ENCODE assay signal across 8 cellular contexts in genomic region chr22:41563051-41563711, GRCh38. TPM values are rescaled to one million over a fixed set of nuclear protein-coding genes. Genes with fewer than 3 reads are reported as not detected.
DNase-seq lines count a peak whose midpoint lies in the region; ATAC-seq, FAIRE-seq and TF ChIP-seq lines count a peak whose summit lies in the region.
"Had no signal": no experiment of that assay in that cellular context is flagged by ENCODE, and none has a peak within 500 bp of the region (broad histone marks: within the 10 kb centered on the region; RNA-seq: fewer than 3 reads in every experiment).

No MANE protein-coding gene starts in this region.

- no peak for TF ChIP-seq EP300 in K562 (IDR thresholded peaks at IDR 0.05; ENCODE audit: low read length)

- peak; percentile 87 for FAIRE-seq in K562 (lab: Jason Lieb, UNC)

- no peak overlapping the region for H3K4me3 ChIP-seq in K562
- H3K4me3 ChIP-seq in neural progenitor cell = no peak overlapping the region

- peak overlapping the region; percentile 72 to 94 (median 90) for H3K27ac Mint-ChIP-seq in nephron
- no peak overlapping the region for H3K27ac Mint-ChIP-seq in neural progenitor cell

- ATAC-seq in K562 (peak; percentile 47), HG02623 (IDR thresholded peaks at IDR 0.05; ENCODE audit: unreplicated experiment) (no peak)

- H3K4me1 Mint-ChIP-seq in nephron (peaks cover 48% of the 10 kb centered on the region), neural progenitor cell (peaks cover 50% of the 10 kb centered on the region)

- peak overlapping the region; percentile 62; the same call in 2 of the 3 replicates for H3K27ac ChIP-seq in K562 (ENCODE audit: extremely low read depth, low read depth, low read length)
- H3K27ac ChIP-seq in neural progenitor cell = no peak overlapping the region

- in situ Hi-C loops in K562 (cut with MboI) = no loop called here

- H3K4me3 Mint-ChIP-seq in nephron (peak overlapping the region; percentile 67 to 93 (median 87)), neural progenitor cell (no peak overlapping the region)

- H3K9me3 Mint-ChIP-seq in nephron (no peaks in the 10 kb centered on the region), neural progenitor cell (peaks cover 2% of the 10 kb centered on the region)

- intact Hi-C loops in K562 (cut with micrococcal nuclease) = no loop called here

- H4K20me1 ChIP-seq in K562 (replicated peaks; ENCODE audit: control insufficient read depth, insufficient read depth, low read length) (no peaks in the 10 kb centered on the region), neural progenitor cell (ENCODE audit: low read depth) (no peaks in the 10 kb centered on the region)

- H3K9me3 ChIP-seq in K562 (replicated peaks; ENCODE audit: control insufficient read depth, insufficient read depth, low read depth, low read length) (no peaks in the 10 kb centered on the region), neural progenitor cell (ENCODE audit: low read depth) (no peaks in the 10 kb centered on the region)

- no TSS peak for BruUV-seq in K562 (replicated peaks; lab: Mats Ljungman, UMichigan)

- H3K4me1 ChIP-seq in K562 (replicated peaks in 1 of 2; ENCODE audit: control insufficient read depth in 2 of 2, insufficient read depth in 2 of 2, low read length in 2 of 2) = peaks cover 22 to 50% of the 10 kb centered on the region in 2 experiments; a peak in 4 of 5 replicates
- H3K4me1 ChIP-seq in neural progenitor cell = peaks cover 12% of the 10 kb centered on the region

- H3F3A ChIP-seq in neural progenitor cell (ENCODE audit: low read depth) = no peaks in the 10 kb centered on the region

- CTCF ChIA-PET in K562 (lab: Yijun Ruan, JAX; ENCODE audit: low intra/inter-chr PET ratio) = no interaction called here

- WGBS in K562 (ENCODE audit: insufficient coverage, low coverage, missing lambda C conversion rate) = 14% methylated on average over 10 of the region's 10 CpGs

- H3K36me3 Mint-ChIP-seq in nephron (ENCODE audit: low read depth) (no peaks in the 10 kb centered on the region), neural progenitor cell (no peaks in the 10 kb centered on the region)

- H3K36me3 ChIP-seq in K562 (ENCODE audit: control insufficient read depth, insufficient read depth, low read length) (no peaks in the 10 kb centered on the region), neural progenitor cell (no peaks in the 10 kb centered on the region)

- no peak for TF ChIP-seq CTCF in K562 (IDR thresholded peaks at IDR 0.05 in 2 of 3, conservative IDR thresholded peaks at IDR 0.05 in 1 of 3; ENCODE audit: insufficient read depth in 2 of 3, low read depth in 1 of 3, low read length in 3 of 3)
- no peak for TF ChIP-seq CTCF in nephron (IDR thresholded peaks at IDR 0.05; ENCODE audit: unreplicated experiment in 3 of 3)
- TF ChIP-seq CTCF in neural progenitor cell (IDR thresholded peaks at IDR 0.05) = no peak

- H3K9ac ChIP-seq in K562 (ENCODE audit: insufficient read depth in 1 of 2, low read depth in 2 of 2, low read length in 2 of 2) = peak overlapping the region; percentile 25 to 66; a peak in 2 of 4 replicates
- H3K9ac ChIP-seq in neural progenitor cell = no peak overlapping the region

- H2AFZ ChIP-seq in K562 (ENCODE audit: low read depth, low read length) (peak overlapping the region; percentile 72), neural progenitor cell (replicated peaks) (no peak overlapping the region)

- POLR2A ChIA-PET in K562 (lab: Yijun Ruan, JAX) = interaction anchor here (0.6 to 0.7 kb wide), 2 partner anchors 26 to 590 kb away, joined by 3 read pairs; partner anchors contain the start of gene PMM1

- H3K27me3 Mint-ChIP-seq in nephron (ENCODE audit: low read depth) = no peaks in the 10 kb centered on the region
- H3K27me3 Mint-ChIP-seq in neural progenitor cell (ENCODE audit: insufficient read depth, low read depth) = peaks cover 15% of the 10 kb centered on the region

- TF ChIP-seq POLR2A in K562 (conservative IDR thresholded peaks at IDR 0.05) = no peak

- no peaks in the 10 kb centered on the region for H3K9me1 ChIP-seq in K562 (ENCODE audit: control insufficient read depth, insufficient read depth, low read length)

- no peaks in the 10 kb centered on the region for H3K79me2 ChIP-seq in K562 (ENCODE audit: control insufficient read depth, insufficient read depth, low read length)
- H3K79me2 ChIP-seq in neural progenitor cell (ENCODE audit: low read depth) = no peaks in the 10 kb centered on the region

- peak; percentile 44 for DNase-seq in H4 (ENCODE audit: low spot score)
- DNase-seq in K562 (ENCODE audit: extremely low read depth in 1 of 4, low spot score in 3 of 4) = peak; percentile 55 to 73 (median 58)
- DNase-seq in neural progenitor cell (ENCODE audit: low spot score) = no peak
- no peak for DNase-seq in NOMO-1 treated with dmso at 0.1 percent for 144 hours (lab: John Stamatoyannopoulos, UW; ENCODE audit: unreplicated experiment)
- DNase-seq: effector CD4-positive, alpha-beta T cell; stimulated activated CD4-positive, alpha-beta T cell treated with anti-CD3 and anti-CD28 coated beads, Interleukin-12 subunit alpha, Interleukin-12 subunit beta, amount 100 ng/mL, for 4 hours had no signal

- H3K4me2 ChIP-seq in K562 (ENCODE audit: insufficient read depth, low read length) (peak overlapping the region; percentile 37; the same call in 1 of the 2 replicates), neural progenitor cell (no peak overlapping the region)

- H3K27me3 ChIP-seq in K562 (ENCODE audit: control insufficient read depth in 2 of 2, insufficient read depth in 2 of 2, low read length in 2 of 2) = no peaks in the 10 kb centered on the region
- no peaks in the 10 kb centered on the region for H3K27me3 ChIP-seq in neural progenitor cell

- TF ChIP-seq RAD21 in K562 (CRISPR knock-in tag; conservative IDR thresholded peaks at IDR 0.05 in 1 of 2, IDR thresholded peaks at IDR 0.05 in 1 of 2) = no peak

RNA-seq across cellular contexts. Expression of gene CSDC2, which starts 2.4 kb away (rescaled TPM):
- total RNA-seq in H4 (2014; rRNA removed; shearing (Covaris generic)) = 0.14 TPM in 1 of 2 replicates, not detected in the other
- total RNA-seq in K562 (2011; cell fraction: chromatin; rRNA removed; ENCODE audit: low replicate concordance) = 0.16 TPM in 1 of 2 replicates, not detected in the other
- 0.13 TPM in 1 of 2 replicates, not detected in the other for total RNA-seq in K562 (2011; cell fraction: nucleolus; rRNA removed)
- not detected in 2 replicates for total RNA-seq in K562 (2011; cell fraction: nucleoplasm; rRNA removed)
- not detected in 2 replicates for total RNA-seq in K562 (2014; rRNA removed)
- total RNA-seq in K562 (2014; rRNA removed; fragmentation: Illumina TruSeq; extraction: Trizol) = not detected in 2 replicates
- not detected in 2 replicates for total RNA-seq in K562 (2015; rRNA removed; fragmentation: Illumina TruSeq; extraction: Trizol)
- total RNA-seq in K562 (2021) = 0.09 and 0.11 TPM in 2 replicates
- not detected in 2 replicates for polyA plus RNA-seq in K562 (2011; rRNA removed)
- polyA plus RNA-seq in K562 (2011; cell fraction: cytosol; rRNA removed) = 0.01 and 0.06 TPM in 2 replicates
- polyA plus RNA-seq in K562 (2011; cell fraction: nucleus; rRNA removed) = 0.08 and 0.14 TPM in 2 replicates
- polyA plus RNA-seq in K562 (2012) = 0.09 and 0.10 TPM in 2 replicates
- polyA plus RNA-seq in K562 (2014; fragmentation: Illumina TruSeq; extraction: Trizol) = not detected in 2 replicates
- not detected for polyA plus RNA-seq in K562 (2014; fragmentation: Nextera tagmentation; extraction: Ambion mirVana)
- 0.09 TPM in 1 of 2 replicates, not detected in the other for polyA plus RNA-seq in K562 (2014; rRNA removed)
- polyA minus RNA-seq in K562 (2011; rRNA and poly(A)+ RNA removed) = not detected in 2 replicates
- not detected in 2 replicates for polyA minus RNA-seq in K562 (2011; cell fraction: cytosol; rRNA and poly(A)+ RNA removed)
- polyA minus RNA-seq in K562 (2011; cell fraction: nucleus; rRNA and poly(A)+ RNA removed) = not detected in 2 replicates
- total RNA-seq in neural progenitor cell (ENCODE audit: low replicate concordance) = 1.3 TPM in 1 of 2 replicates, not detected in the other

RNA-seq across cellular contexts. Expression of gene POLR3H, which starts 18.9 kb away (rescaled TPM):
- 22.8 and 23.1 TPM in 2 replicates for total RNA-seq in H4 (2014; rRNA removed; shearing (Covaris generic))
- total RNA-seq in K562 (2011; cell fraction: chromatin; rRNA removed; ENCODE audit: low replicate concordance) = 27.2 and 67.1 TPM in 2 replicates
- 34.1 and 37.9 TPM in 2 replicates for total RNA-seq in K562 (2011; cell fraction: nucleolus; rRNA removed)
- 29.8 and 33.0 TPM in 2 replicates for total RNA-seq in K562 (2011; cell fraction: nucleoplasm; rRNA removed)
- total RNA-seq in K562 (2014; rRNA removed) (14.2 and 14.3 TPM in 2 replicates), K562 (2014; rRNA removed; fragmentation: Illumina TruSeq; extraction: Trizol) (13.8 and 17.7 TPM in 2 replicates), K562 (2015; rRNA removed; fragmentation: Illumina TruSeq; extraction: Trizol) (21.7 and 22.2 TPM in 2 replicates), K562 (2021) (48.4 and 49.8 TPM in 2 replicates), neural progenitor cell (ENCODE audit: low replicate concordance) (15.2 and 18.7 TPM in 2 replicates)
- polyA plus RNA-seq in K562 (2011; rRNA removed) (33.8 and 33.9 TPM in 2 replicates), K562 (2014; fragmentation: Illumina TruSeq; extraction: Trizol) (38.6 and 39.5 TPM in 2 replicates), K562 (2014; fragmentation: Nextera tagmentation; extraction: Ambion mirVana) (10 to 100 TPM in 1 of 2 experiments, 1 to 10 TPM in 1; 5.3 to 10.3 TPM), K562 (2014; rRNA removed) (32.5 and 33.8 TPM in 2 replicates)
- polyA plus RNA-seq in K562 (2011; cell fraction: cytosol; rRNA removed) = 46.1 and 57.0 TPM in 2 replicates
- polyA plus RNA-seq in K562 (2011; cell fraction: nucleus; rRNA removed) = 24.1 and 29.3 TPM in 2 replicates
- 20.2 and 42.2 TPM in 2 replicates for polyA plus RNA-seq in K562 (2012)
- 30.2 and 42.0 TPM in 2 replicates for polyA minus RNA-seq in K562 (2011; rRNA and poly(A)+ RNA removed)
- polyA minus RNA-seq in K562 (2011; cell fraction: cytosol; rRNA and poly(A)+ RNA removed) = 12.9 and 14.1 TPM in 2 replicates
- 14.0 and 14.7 TPM in 2 replicates for polyA minus RNA-seq in K562 (2011; cell fraction: nucleus; rRNA and poly(A)+ RNA removed)

RNA-seq across cellular contexts. Expression of gene PMM1, which starts 26.5 kb away (rescaled TPM):
- 4.2 and 17.5 TPM in 2 replicates for total RNA-seq in H4 (2014; rRNA removed; shearing (Covaris generic))
- 23.5 and 53.2 TPM in 2 replicates for total RNA-seq in K562 (2011; cell fraction: chromatin; rRNA removed; ENCODE audit: low replicate concordance)
- total RNA-seq in K562 (2011; cell fraction: nucleolus; rRNA removed) = 46.5 and 48.8 TPM in 2 replicates
- 33.7 and 34.2 TPM in 2 replicates for total RNA-seq in K562 (2011; cell fraction: nucleoplasm; rRNA removed)
- total RNA-seq in K562 (2014; rRNA removed) (17.9 and 20.3 TPM in 2 replicates), K562 (2014; rRNA removed; fragmentation: Illumina TruSeq; extraction: Trizol) (6.3 and 10.4 TPM in 2 replicates), K562 (2015; rRNA removed; fragmentation: Illumina TruSeq; extraction: Trizol) (10.2 and 11.1 TPM in 2 replicates), K562 (2021) (24.5 and 26.3 TPM in 2 replicates), neural progenitor cell (ENCODE audit: low replicate concordance) (9.3 and 13.5 TPM in 2 replicates)
- polyA plus RNA-seq in K562 (2011; rRNA removed) (20.3 and 26.2 TPM in 2 replicates), K562 (2014; fragmentation: Illumina TruSeq; extraction: Trizol) (21.1 and 27.8 TPM in 2 replicates), K562 (2014; fragmentation: Nextera tagmentation; extraction: Ambion mirVana) (10 to 100 TPM; 17.6 to 23.8 TPM), K562 (2014; rRNA removed) (28.8 and 31.7 TPM in 2 replicates)
- polyA plus RNA-seq in K562 (2011; cell fraction: cytosol; rRNA removed) = 31.2 and 32.2 TPM in 2 replicates
- 46.1 and 57.4 TPM in 2 replicates for polyA plus RNA-seq in K562 (2011; cell fraction: nucleus; rRNA removed)
- polyA plus RNA-seq in K562 (2012) = 22.9 and 46.0 TPM in 2 replicates
- 10.0 and 10.3 TPM in 2 replicates for polyA minus RNA-seq in K562 (2011; rRNA and poly(A)+ RNA removed)
- polyA minus RNA-seq in K562 (2011; cell fraction: cytosol; rRNA and poly(A)+ RNA removed) = 10.3 and 11.6 TPM in 2 replicates
- 11.8 and 15.1 TPM in 2 replicates for polyA minus RNA-seq in K562 (2011; cell fraction: nucleus; rRNA and poly(A)+ RNA removed)

RNA-seq across cellular contexts. Expression of gene DESI1, which starts 57.7 kb away (rescaled TPM):
- 23.1 and 28.1 TPM in 2 replicates for total RNA-seq in H4 (2014; rRNA removed; shearing (Covaris generic))
- 80.8 and 138 TPM in 2 replicates for total RNA-seq in K562 (2011; cell fraction: chromatin; rRNA removed; ENCODE audit: low replicate concordance)
- 66.0 and 67.4 TPM in 2 replicates for total RNA-seq in K562 (2011; cell fraction: nucleolus; rRNA removed)
- total RNA-seq in K562 (2011; cell fraction: nucleoplasm; rRNA removed) = 89.7 and 137 TPM in 2 replicates
- total RNA-seq in K562 (2014; rRNA removed) = 19.7 and 30.9 TPM in 2 replicates
- total RNA-seq in K562 (2014; rRNA removed; fragmentation: Illumina TruSeq; extraction: Trizol) = 29.8 and 29.9 TPM in 2 replicates
- 27.9 and 30.7 TPM in 2 replicates for total RNA-seq in K562 (2015; rRNA removed; fragmentation: Illumina TruSeq; extraction: Trizol)
- total RNA-seq in K562 (2021) = 36.2 and 36.5 TPM in 2 replicates
- 38.7 and 40.1 TPM in 2 replicates for polyA plus RNA-seq in K562 (2011; rRNA removed)
- 35.9 and 47.9 TPM in 2 replicates for polyA plus RNA-seq in K562 (2011; cell fraction: cytosol; rRNA removed)
- 68.9 and 92.7 TPM in 2 replicates for polyA plus RNA-seq in K562 (2011; cell fraction: nucleus; rRNA removed)
- 22.7 and 24.3 TPM in 2 replicates for polyA plus RNA-seq in K562 (2012)
- polyA plus RNA-seq in K562 (2014; fragmentation: Illumina TruSeq; extraction: Trizol) = 42.3 and 45.9 TPM in 2 replicates
- 1 to 10 TPM; 7.2 to 7.8 TPM for polyA plus RNA-seq in K562 (2014; fragmentation: Nextera tagmentation; extraction: Ambion mirVana)
- polyA plus RNA-seq in K562 (2014; rRNA removed) = 29.3 and 29.4 TPM in 2 replicates
- 35.0 and 47.4 TPM in 2 replicates for polyA minus RNA-seq in K562 (2011; rRNA and poly(A)+ RNA removed)
- 21.1 and 26.5 TPM in 2 replicates for polyA minus RNA-seq in K562 (2011; cell fraction: cytosol; rRNA and poly(A)+ RNA removed)
- 16.2 and 21.8 TPM in 2 replicates for polyA minus RNA-seq in K562 (2011; cell fraction: nucleus; rRNA and poly(A)+ RNA removed)
- 22.7 and 25.0 TPM in 2 replicates for total RNA-seq in neural progenitor cell (ENCODE audit: low replicate concordance)

RNA-seq across cellular contexts. Expression of gene XRCC6, which starts 57.9 kb away (rescaled TPM):
- 634 and 694 TPM in 2 replicates for total RNA-seq in H4 (2014; rRNA removed; shearing (Covaris generic))
- 36.9 and 42.4 TPM in 2 replicates for total RNA-seq in K562 (2011; cell fraction: chromatin; rRNA removed; ENCODE audit: low replicate concordance)
- 36.5 and 41.2 TPM in 2 replicates for total RNA-seq in K562 (2011; cell fraction: nucleolus; rRNA removed)
- 42.1 and 47.8 TPM in 2 replicates for total RNA-seq in K562 (2011; cell fraction: nucleoplasm; rRNA removed)
- 318 and 324 TPM in 2 replicates for total RNA-seq in K562 (2014; rRNA removed)
- total RNA-seq in K562 (2014; rRNA removed; fragmentation: Illumina TruSeq; extraction: Trizol) = 343 and 371 TPM in 2 replicates
- 335 and 337 TPM in 2 replicates for total RNA-seq in K562 (2015; rRNA removed; fragmentation: Illumina TruSeq; extraction: Trizol)
- 294 and 302 TPM in 2 replicates for total RNA-seq in K562 (2021)
- polyA plus RNA-seq in K562 (2011; rRNA removed) = 151 and 241 TPM in 2 replicates
- 101 and 133 TPM in 2 replicates for polyA plus RNA-seq in K562 (2011; cell fraction: cytosol; rRNA removed)
- 58.3 and 58.5 TPM in 2 replicates for polyA plus RNA-seq in K562 (2011; cell fraction: nucleus; rRNA removed)
- polyA plus RNA-seq in K562 (2012) = 238 and 407 TPM in 2 replicates
- 359 and 381 TPM in 2 replicates for polyA plus RNA-seq in K562 (2014; fragmentation: Illumina TruSeq; extraction: Trizol)
- polyA plus RNA-seq in K562 (2014; fragmentation: Nextera tagmentation; extraction: Ambion mirVana) = 100 to 1,000 TPM; 151 to 440 TPM
- 295 and 313 TPM in 2 replicates for polyA plus RNA-seq in K562 (2014; rRNA removed)
- 165 and 175 TPM in 2 replicates for polyA minus RNA-seq in K562 (2011; rRNA and poly(A)+ RNA removed)
- polyA minus RNA-seq in K562 (2011; cell fraction: cytosol; rRNA and poly(A)+ RNA removed) = 90.9 and 97.9 TPM in 2 replicates
- 10.4 and 24.2 TPM in 2 replicates for polyA minus RNA-seq in K562 (2011; cell fraction: nucleus; rRNA and poly(A)+ RNA removed)
- total RNA-seq in neural progenitor cell (ENCODE audit: low replicate concordance) = 526 and 546 TPM in 2 replicates

Comparison
In these comparisons a context has a peak if more than half of its experiments do, and no peak if none do; other contexts are left out.
1. DNase-seq: peak in H4 (single experiment) and K562 (4 of 4); none in neural progenitor cell (single experiment) and NOMO-1 treated with dmso at 0.1 percent for 144 hours (single experiment).